In genomic region chr12:92132282-92132681, GRCh38 we compare ENCODE assay signal across 1 cellular context.
TF ChIP-seq lines count a peak whose summit lies in the region.

No MANE protein-coding gene starts in this region.

TF ChIP-seq in IMR-90, 13 proteins besides CTCF, POLR2A, EP300 and RAD21:
- TF ChIP-seq ELK1 (IDR thresholded peaks at IDR 0.05; ENCODE audit: borderline replicate concordance, low read depth, low read length) (no peak), NFE2L2 (IDR thresholded peaks at IDR 0.05; ENCODE audit: low read depth, low read length) (no peak), RCOR1 (IDR thresholded peaks at IDR 0.05; ENCODE audit: insufficient replicate concordance, low read length) (no peak), SMC3 (IDR thresholded peaks at IDR 0.05; ENCODE audit: low read depth, low read length) (no peak), MXI1 (IDR thresholded peaks at IDR 0.05; ENCODE audit: borderline replicate concordance, low read depth, low read length) (no peak), CHD1 (IDR thresholded peaks at IDR 0.05; ENCODE audit: low read depth, low read length) (no peak), CEBPB (IDR thresholded peaks at IDR 0.05; ENCODE audit: low read depth, low read length) (no peak), MAZ (IDR thresholded peaks at IDR 0.05; ENCODE audit: borderline replicate concordance, low read depth, low read length) (no peak), BHLHE40 (IDR thresholded peaks at IDR 0.05; ENCODE audit: low read depth, low read length) (no peak), FOS (IDR thresholded peaks at IDR 0.05; ENCODE audit: low read depth, low read length) (no peak), MAFK (IDR thresholded peaks at IDR 0.05; ENCODE audit: low read depth, low read length) (no peak), RFX5 (IDR thresholded peaks at IDR 0.05; ENCODE audit: low read depth, low read length) (no peak)
- TF ChIP-seq, protein P1, sequence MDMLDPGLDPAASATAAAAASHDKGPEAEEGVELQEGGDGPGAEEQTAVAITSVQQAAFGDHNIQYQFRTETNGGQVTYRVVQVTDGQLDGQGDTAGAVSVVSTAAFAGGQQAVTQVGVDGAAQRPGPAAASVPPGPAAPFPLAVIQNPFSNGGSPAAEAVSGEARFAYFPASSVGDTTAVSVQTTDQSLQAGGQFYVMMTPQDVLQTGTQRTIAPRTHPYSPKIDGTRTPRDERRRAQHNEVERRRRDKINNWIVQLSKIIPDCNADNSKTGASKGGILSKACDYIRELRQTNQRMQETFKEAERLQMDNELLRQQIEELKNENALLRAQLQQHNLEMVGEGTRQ (IDR thresholded peaks at IDR 0.05; ENCODE audit: low read depth, low read length): no peak
